ENCODE assay signal across 10 cellular contexts in the genomic region with DNA sequence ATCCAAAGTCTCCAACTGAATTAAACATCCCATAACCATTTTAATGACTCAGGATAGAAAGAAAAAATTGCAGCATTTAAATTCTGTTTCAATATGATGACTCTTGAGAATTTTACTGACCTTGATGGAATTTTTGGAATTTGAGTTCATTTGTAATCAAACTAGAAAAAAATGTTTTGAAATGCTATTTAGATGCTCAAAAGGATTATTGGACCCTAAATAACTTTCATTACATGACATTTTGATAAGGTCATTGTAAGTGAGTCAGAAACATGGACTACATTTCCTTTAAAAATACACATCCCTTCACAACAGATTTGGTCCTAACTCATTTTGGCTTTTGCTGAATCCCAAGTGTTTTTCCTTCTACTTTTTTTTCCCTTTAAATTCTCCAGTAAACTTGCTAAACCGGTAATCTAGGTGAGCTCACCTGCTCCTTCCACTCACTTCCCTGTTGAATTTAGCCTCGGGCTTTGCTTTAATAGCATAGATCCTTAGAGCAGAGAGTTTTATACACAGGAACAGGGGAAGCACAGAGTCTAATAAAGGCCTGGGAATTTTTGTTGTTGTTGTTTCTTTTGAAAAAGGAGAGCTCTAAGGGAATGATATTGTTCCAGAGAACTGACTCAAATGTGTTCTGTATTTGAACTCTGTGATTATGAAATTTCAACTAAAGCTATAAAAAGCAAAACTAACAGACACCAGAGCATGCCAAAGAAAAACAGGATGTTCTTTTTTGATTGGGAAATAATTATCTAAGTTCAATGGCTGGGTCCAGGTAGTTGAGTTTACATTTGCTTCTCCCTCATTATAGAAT.
A peak's percentile ranks its signal among the peaks of the same experiment; 100 is the strongest.
DNase-seq lines count a peak whose midpoint lies in the region; ATAC-seq and TF ChIP-seq lines count a peak whose summit lies in the region.
"Had no signal": no experiment of that assay in that cellular context is flagged by ENCODE, and none has a peak within 500 bp of the region (broad histone marks: within the 10 kb centered on the region; RNA-seq: fewer than 3 reads in every experiment).

No MANE protein-coding gene starts in this region.

- no peak for TF ChIP-seq POLR2A in gastrocnemius medialis (IDR thresholded peaks at IDR 0.05)

- no peaks in the 10 kb centered on the region for H3K4me1 Mint-ChIP-seq in activated CD8-positive, alpha-beta T cell treated with anti-CD3 and anti-CD28 coated beads for 36 hours (ENCODE audit: low read depth)

- H3K27me3 Mint-ChIP-seq in activated CD8-positive, alpha-beta T cell treated with anti-CD3 and anti-CD28 coated beads for 36 hours = peaks cover 12% of the 10 kb centered on the region

- BruUV-seq in Panc1 (replicated peaks; lab: Mats Ljungman, UMichigan) = no TSS peak

- no peaks in the 10 kb centered on the region for H3K27me3 ChIP-seq in Panc1 (ENCODE audit: control insufficient read depth, insufficient read depth, low read length)
- no peaks in the 10 kb centered on the region for H3K27me3 ChIP-seq in gastrocnemius medialis
- no peaks in the 10 kb centered on the region for H3K27me3 ChIP-seq in SJCRH30

- peaks cover 2% of the 10 kb centered on the region; the same call in 1 of the 2 replicates for H3K4me1 ChIP-seq in Panc1 (ENCODE audit: control insufficient read depth, insufficient read depth, low read length)
- H3K4me1 ChIP-seq in gastrocnemius medialis = peaks cover 6 to 19% of the 10 kb centered on the region in 2 donors
- peaks cover 4% of the 10 kb centered on the region; the same call in 1 of the 2 replicates for H3K4me1 ChIP-seq in SJCRH30

- H3K27ac ChIP-seq in Panc1 (ENCODE audit: low read length) (peak overlapping the region; percentile 55; the same call in 1 of the 2 replicates), gastrocnemius medialis (peak overlapping the region; percentile 58 to 82 (median 72)), SJCRH30 (no peak overlapping the region)

- no peak overlapping the region for H3K27ac Mint-ChIP-seq in activated CD8-positive, alpha-beta T cell treated with anti-CD3 and anti-CD28 coated beads for 36 hours

- ATAC-seq in Panc1 = no peak
- peak; percentile 84 to 93 for ATAC-seq in gastrocnemius medialis
- no peak for ATAC-seq in activated CD8-positive, alpha-beta T cell treated with anti-CD3 and anti-CD28 coated beads for 36 hours

- H3K9me3 Mint-ChIP-seq in activated CD8-positive, alpha-beta T cell treated with anti-CD3 and anti-CD28 coated beads for 36 hours = peaks cover 7% of the 10 kb centered on the region

- CTCF ChIA-PET in Panc1 (lab: Charles Lee) = no interaction called here
- CTCF ChIA-PET in activated CD8-positive, alpha-beta T cell treated with anti-CD3 and anti-CD28 coated beads for 36 hours (lab: Charles Lee) = no interaction called here

- H3K4me3 Mint-ChIP-seq in activated CD8-positive, alpha-beta T cell treated with anti-CD3 and anti-CD28 coated beads for 36 hours = no peak overlapping the region

- H3K36me3 ChIP-seq in Panc1 (ENCODE audit: control insufficient read depth, insufficient read depth, low read length) (no peaks in the 10 kb centered on the region), gastrocnemius medialis (no peaks in the 10 kb centered on the region), SJCRH30 (no peaks in the 10 kb centered on the region)

- DNase-seq in GM04503 (ENCODE audit: low read depth) (peak; percentile 92), Panc1 (ENCODE audit: low read depth, low spot score) (no peak), foreskin fibroblast (peak; percentile 61 to 74), gastrocnemius medialis (no peak), SJCRH30 (no peak), hepatic stellate cell (ENCODE audit: low spot score) (no peak)
- DNase-seq in stimulated activated CD8-positive, alpha-beta memory T cell treated with anti-CD3 and anti-CD28 coated beads, Interleukin-4, amount 100 ng/mL, for 48 hours = no peak
- DNase-seq in activated CD8-positive, alpha-beta T cell treated with anti-CD3 and anti-CD28 coated beads for 36 hours = no peak
- DNase-seq: caudate nucleus, NCI-H446 treated with DMSO at 0.1 percent for 48 hours had no signal

- no peak overlapping the region for H3K4me3 ChIP-seq in Panc1 (ENCODE audit: low read depth in 2 of 2, low read length in 2 of 2)
- H3K4me3 ChIP-seq in foreskin fibroblast (ENCODE audit: low read depth in 1 of 2, low read length in 2 of 2) = no peak overlapping the region
- H3K4me3 ChIP-seq in gastrocnemius medialis = no peak overlapping the region
- no peak overlapping the region for H3K4me3 ChIP-seq in SJCRH30

- POLR2A ChIA-PET in Panc1 (lab: Charles Lee) = interaction anchor here (0.6 kb wide), 1 partner anchor 1514 kb away, joined by 3 read pairs; no protein-coding TSS in a partner anchor
- POLR2A ChIA-PET in activated CD8-positive, alpha-beta T cell treated with anti-CD3 and anti-CD28 coated beads for 36 hours (lab: Charles Lee) = no interaction called here

- TF ChIP-seq CTCF in Panc1 (IDR thresholded peaks at IDR 0.05) = no peak
- no peak for TF ChIP-seq CTCF in foreskin fibroblast (IDR thresholded peaks at IDR 0.05; ENCODE audit: low read depth, low read length)
- no peak for TF ChIP-seq CTCF in gastrocnemius medialis (IDR thresholded peaks at IDR 0.05 in 4 of 5, conservative IDR thresholded peaks at IDR 0.05 in 1 of 5)
- TF ChIP-seq CTCF in activated CD8-positive, alpha-beta T cell treated with anti-CD3 and anti-CD28 coated beads for 36 hours (IDR thresholded peaks at IDR 0.05) = no peak

- intact Hi-C loops in Panc1 (cut with micrococcal nuclease; ENCODE audit: unreplicated experiment) (no loop called here), gastrocnemius medialis (cut with DNase I; ENCODE audit: low total_unique reads) (no loop called here)
- intact Hi-C loops in activated CD8-positive, alpha-beta T cell treated with anti-CD3 and anti-CD28 coated beads for 36 hours (cut with micrococcal nuclease) = no loop called here

- H3K9me3 ChIP-seq in Panc1 (ENCODE audit: control insufficient read depth, insufficient read depth, low read depth, low read length) (peaks cover 15% of the 10 kb centered on the region; the same call in 1 of the 2 replicates), gastrocnemius medialis (no peaks in the 10 kb centered on the region), SJCRH30 (replicated peaks) (no peaks in the 10 kb centered on the region; the same call in 1 of the 2 replicates)

- H3K36me3 Mint-ChIP-seq in activated CD8-positive, alpha-beta T cell treated with anti-CD3 and anti-CD28 coated beads for 36 hours (ENCODE audit: low read depth) = no peaks in the 10 kb centered on the region

- in situ Hi-C loops in Panc1 (cut with HindIII; ENCODE audit: low pct_unique_long_range_greater_than_20kb, low sequenced_read_pairs) = no loop called here
- in situ Hi-C loops in gastrocnemius medialis (cut with MboI; ENCODE audit: low sequenced_read_pairs in 4 of 4) = no loop called here

Comparison
In these comparisons a context has a peak if more than half of its experiments do, and no peak if none do; other contexts are left out.
1. DNase-seq: peak in GM04503 (single experiment) and foreskin fibroblast (2 of 2); none in Panc1 (single experiment), gastrocnemius medialis (0 of 2), stimulated activated CD8-positive, alpha-beta memory T cell treated with anti-CD3 and anti-CD28 coated beads, Interleukin-4, amount 100 ng/mL, for 48 hours (single experiment), activated CD8-positive, alpha-beta T cell treated with anti-CD3 and anti-CD28 coated beads for 36 hours (single experiment), SJCRH30 (0 of 2) and hepatic stellate cell (single experiment).
2. ATAC-seq: peak in gastrocnemius medialis (2 of 2); none in Panc1 (single experiment) and activated CD8-positive, alpha-beta T cell treated with anti-CD3 and anti-CD28 coated beads for 36 hours (single experiment).